Comparison of ENCODE assay signal across 19 cellular contexts in the genomic region with DNA sequence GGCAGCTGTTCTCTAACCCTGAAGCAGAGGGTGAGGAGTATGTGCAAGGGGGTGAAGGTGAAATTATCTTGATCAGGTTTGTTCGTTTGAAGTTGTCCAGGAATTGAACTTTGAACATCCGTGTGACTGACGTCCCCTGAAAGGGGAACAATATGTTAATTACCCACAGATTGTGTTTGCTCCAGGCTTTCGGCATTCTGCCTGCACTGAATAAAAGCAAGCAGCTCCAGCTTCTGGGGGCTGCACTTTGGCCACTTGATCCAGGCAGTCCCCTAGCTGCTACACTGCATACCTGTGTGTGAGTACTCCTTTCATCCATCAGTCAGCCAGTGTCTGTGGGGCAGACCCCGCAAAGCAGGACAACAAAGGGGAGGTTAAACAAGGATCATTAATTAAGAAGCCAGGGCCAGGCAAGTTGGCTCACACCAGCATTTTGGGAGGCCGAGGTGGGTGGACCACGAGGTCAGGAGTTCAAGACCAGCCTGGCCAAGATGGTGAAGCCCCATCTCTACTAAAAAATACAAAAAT.
"Had no signal": no experiment of that assay in that cellular context is flagged by ENCODE, and none has a peak within 500 bp of the region (broad histone marks: within the 10 kb centered on the region; RNA-seq: fewer than 3 reads in every experiment).

No MANE protein-coding gene starts in this region.

- ATAC-seq: activated CD8-positive, alpha-beta memory T cell treated with anti-CD3 and anti-CD28 coated beads, Interleukin-2, amount 10 ng/mL, durations not matched to agents 7 days and 5 days; activated T-helper 17 cell treated with anti-CD3 and anti-CD28 coated beads, Interleukin-2, amount 50 U/mL, for 72 hours; body of pancreas; left lobe of liver; natural killer cell treated with Interleukin-12 subunit alpha and Interleukin-12 subunit beta and Interleukin-15 and Interleukin-18, amount 100 ng/mL, for 72 hours had no signal

- H3K9me3 ChIP-seq: body of pancreas, transverse colon, vagina had no signal

- FAIRE-seq: keratinocyte had no signal

- H3K4me1 ChIP-seq: body of pancreas, vagina had no signal

- H3K27ac ChIP-seq: body of pancreas, dorsolateral prefrontal cortex, vagina, WERI-Rb-1 had no signal

- H3K36me3 ChIP-seq: transverse colon, vagina, WERI-Rb-1 had no signal

- DNase-seq: activated CD4-positive, alpha-beta memory T cell treated with anti-CD3 and anti-CD28 coated beads for 36 hours; activated CD8-positive, alpha-beta memory T cell treated with anti-CD3 and anti-CD28 coated beads, Interleukin-2, amount 10 ng/mL, durations not matched to agents 7 days and 5 days; activated naive CD4-positive, alpha-beta T cell; body of pancreas; dorsolateral prefrontal cortex; foreskin melanocyte; occipital lobe; retina; stimulated activated CD4-positive, alpha-beta T cell treated with anti-CD3 and anti-CD28 coated beads, Interleukin-12 subunit alpha, Interleukin-12 subunit beta, amount 100 ng/mL, for 4 hours; stimulated activated CD4-positive, alpha-beta T cell treated with anti-CD3 and anti-CD28 coated beads, Interleukin-2, amount 100 ng/mL, for 24 hours; transverse colon; WERI-Rb-1 had no signal

- H3K27me3 Mint-ChIP-seq: activated CD4-positive, alpha-beta memory T cell treated with anti-CD3 and anti-CD28 coated beads for 36 hours; activated CD8-positive, alpha-beta memory T cell treated with anti-CD3 and anti-CD28 coated beads, Interleukin-2, amount 10 ng/mL, durations not matched to agents 7 days and 5 days; activated T-helper 17 cell treated with anti-CD3 and anti-CD28 coated beads, Interleukin-2, amount 50 U/mL, for 72 hours; natural killer cell treated with Interleukin-12 subunit alpha and Interleukin-12 subunit beta and Interleukin-15 and Interleukin-18, amount 100 ng/mL, for 72 hours; stimulated activated naive CD8-positive, alpha-beta T cell treated with anti-CD3 and anti-CD28 coated beads, Interleukin-15, Interleukin-2, amounts not matched to agents 100 ng/mL and 50 ng/mL, for 24 hours had no signal

- H3K4me3 ChIP-seq: body of pancreas, dorsolateral prefrontal cortex, lung, transverse colon, vagina had no signal

- H3K4me1 Mint-ChIP-seq: activated T-helper 17 cell treated with anti-CD3 and anti-CD28 coated beads, Interleukin-2, amount 50 U/mL, for 72 hours had no signal

- H3K4me3 Mint-ChIP-seq: activated CD4-positive, alpha-beta memory T cell treated with anti-CD3 and anti-CD28 coated beads for 36 hours; activated CD8-positive, alpha-beta memory T cell treated with anti-CD3 and anti-CD28 coated beads, Interleukin-2, amount 10 ng/mL, durations not matched to agents 7 days and 5 days; activated T-helper 17 cell treated with anti-CD3 and anti-CD28 coated beads, Interleukin-2, amount 50 U/mL, for 72 hours; natural killer cell treated with Interleukin-12 subunit alpha and Interleukin-12 subunit beta and Interleukin-15 and Interleukin-18, amount 100 ng/mL, for 72 hours; stimulated activated naive CD8-positive, alpha-beta T cell treated with anti-CD3 and anti-CD28 coated beads, Interleukin-15, Interleukin-2, amounts not matched to agents 100 ng/mL and 50 ng/mL, for 24 hours had no signal

- H3K9me3 Mint-ChIP-seq: activated CD4-positive, alpha-beta memory T cell treated with anti-CD3 and anti-CD28 coated beads for 36 hours; activated T-helper 17 cell treated with anti-CD3 and anti-CD28 coated beads, Interleukin-2, amount 50 U/mL, for 72 hours; natural killer cell treated with Interleukin-12 subunit alpha and Interleukin-12 subunit beta and Interleukin-15 and Interleukin-18, amount 100 ng/mL, for 72 hours; stimulated activated naive CD8-positive, alpha-beta T cell treated with anti-CD3 and anti-CD28 coated beads, Interleukin-15, Interleukin-2, amounts not matched to agents 100 ng/mL and 50 ng/mL, for 24 hours had no signal

- H3K27me3 ChIP-seq: body of pancreas, transverse colon, vagina had no signal

- H3K36me3 Mint-ChIP-seq: activated CD4-positive, alpha-beta memory T cell treated with anti-CD3 and anti-CD28 coated beads for 36 hours; natural killer cell treated with Interleukin-12 subunit alpha and Interleukin-12 subunit beta and Interleukin-15 and Interleukin-18, amount 100 ng/mL, for 72 hours had no signal

- H3K27ac Mint-ChIP-seq: activated CD8-positive, alpha-beta memory T cell treated with anti-CD3 and anti-CD28 coated beads, Interleukin-2, amount 10 ng/mL, durations not matched to agents 7 days and 5 days; activated T-helper 17 cell treated with anti-CD3 and anti-CD28 coated beads, Interleukin-2, amount 50 U/mL, for 72 hours; natural killer cell treated with Interleukin-12 subunit alpha and Interleukin-12 subunit beta and Interleukin-15 and Interleukin-18, amount 100 ng/mL, for 72 hours; stimulated activated naive CD8-positive, alpha-beta T cell treated with anti-CD3 and anti-CD28 coated beads, Interleukin-15, Interleukin-2, amounts not matched to agents 100 ng/mL and 50 ng/mL, for 24 hours had no signal
